In genomic region chr15:67146214-67146613, GRCh38 we compare ENCODE assay signal across 8 cellular contexts.
DNase-seq lines count a peak whose midpoint lies in the region; ATAC-seq and TF ChIP-seq lines count a peak whose summit lies in the region.

No MANE protein-coding gene starts in this region.

- CTCF ChIA-PET in HEK293 (lab: Yijun Ruan, JAX): no interaction called here
- CTCF ChIA-PET in WTC11 (lab: Charles Lee): interaction anchor here (1.3 kb wide), 1 partner anchor 82 kb away, joined by 4 read pairs; no protein-coding TSS in a partner anchor

- ATAC-seq in WTC11 (no peak), GM19035 (IDR thresholded peaks at IDR 0.05; ENCODE audit: unreplicated experiment) (no peak), HG02571 (IDR thresholded peaks at IDR 0.05; ENCODE audit: unreplicated experiment) (no peak)

- no peaks in the 10 kb centered on the region for H3K9me3 ChIP-seq in HEK293 (ENCODE audit: control insufficient read depth, insufficient read depth, low read depth, low read length)

- H3K27ac ChIP-seq in HEK293 (ENCODE audit: extremely low read depth, low read depth, low read length): no peak overlapping the region

- peaks cover 50% of the 10 kb centered on the region for H3K4me1 ChIP-seq in HEK293 (ENCODE audit: control insufficient read depth, insufficient read depth, low read length)

- H3K4me3 Mint-ChIP-seq in WTC11: no peak overlapping the region
- no peak overlapping the region for H3K4me3 Mint-ChIP-seq in glutamatergic neuron (ENCODE audit: unreplicated experiment)

- H3K27ac Mint-ChIP-seq in WTC11: peak overlapping the region; percentile 73
- H3K27ac Mint-ChIP-seq in glutamatergic neuron (ENCODE audit: unreplicated experiment): no peak overlapping the region

- no peaks in the 10 kb centered on the region for H3K9me3 Mint-ChIP-seq in WTC11
- no peaks in the 10 kb centered on the region for H3K9me3 Mint-ChIP-seq in glutamatergic neuron (ENCODE audit: unreplicated experiment)

- DNase-seq in WTC11 (ENCODE audit: low spot score) (no peak), glutamatergic neuron (peak; percentile 43), skeletal muscle cell (ENCODE audit: low read depth) (peak; percentile 73), inferior parietal cortex (ENCODE audit: extremely low spot score) (no peak), iPS-NIHi7 (ENCODE audit: extremely low spot score) (no peak)

- H3K27me3 Mint-ChIP-seq in WTC11 (ENCODE audit: low read depth) (no peaks in the 10 kb centered on the region; the same call in 1 of the 2 replicates), glutamatergic neuron (ENCODE audit: unreplicated experiment) (peaks cover 10% of the 10 kb centered on the region)

- H3K4me1 Mint-ChIP-seq in WTC11 (peaks cover 92% of the 10 kb centered on the region), glutamatergic neuron (ENCODE audit: low read depth, unreplicated experiment) (peaks cover 7% of the 10 kb centered on the region)

- H3K36me3 Mint-ChIP-seq in WTC11 (no peaks in the 10 kb centered on the region), glutamatergic neuron (ENCODE audit: unreplicated experiment) (no peaks in the 10 kb centered on the region)

- TF ChIP-seq CTCF in HEK293 (tag by site-specific recombination; IDR thresholded peaks at IDR 0.05) (no peak), WTC11 (IDR thresholded peaks at IDR 0.05) (no peak), glutamatergic neuron (IDR thresholded peaks at IDR 0.05; ENCODE audit: partially characterized antibody, unreplicated experiment) (no peak)

- H3K36me3 ChIP-seq in HEK293 (ENCODE audit: control insufficient read depth in 2 of 2, insufficient read depth in 1 of 2, low read length in 2 of 2): no peaks in the 10 kb centered on the region

- POLR2A ChIA-PET in HEK293 (lab: Yijun Ruan, JAX): interaction anchor here (1.0 kb wide), 1 partner anchor 50 kb away, joined by 3 read pairs; no protein-coding TSS in a partner anchor
- POLR2A ChIA-PET in WTC11 (lab: Charles Lee): interaction anchor here (0.6 kb wide), 1 partner anchor 28 kb away, joined by 3 read pairs; no protein-coding TSS in a partner anchor

- H3K4me3 ChIP-seq in HEK293 (ENCODE audit: low read depth, low read length) (no peak overlapping the region), skeletal muscle cell (ENCODE audit: low read depth, low read length) (no peak overlapping the region)

TF ChIP-seq in HEK293, 187 proteins besides CTCF, POLR2A, EP300 and RAD21:
- TF ChIP-seq ZNF341 (tag by site-specific recombination; IDR thresholded peaks at IDR 0.05; ENCODE audit: low read depth): peak; percentile 22; the same call in 1 of the 2 replicates
- peak; percentile 78 for TF ChIP-seq ZNF600 (tag by site-specific recombination; IDR thresholded peaks at IDR 0.05)
- 0 out of 2 replicates have a peak, but pooled peaks have one; percentile 15 for TF ChIP-seq ZBTB48 (tag by site-specific recombination; IDR thresholded peaks at IDR 0.05)
- TF ChIP-seq EGR2 (tag by site-specific recombination; IDR thresholded peaks at IDR 0.05; ENCODE audit: low read depth): peak; percentile 82
- TF ChIP-seq ZNF747 (tag by site-specific recombination; IDR thresholded peaks at IDR 0.05): no peak
- peak; percentile 88 for TF ChIP-seq ZFHX2 (tag by site-specific recombination; conservative IDR thresholded peaks at IDR 0.05)
- peak; percentile 43; the same call in 1 of the 2 replicates for TF ChIP-seq MZF1 (tag by site-specific recombination; IDR thresholded peaks at IDR 0.05; ENCODE audit: borderline replicate concordance)
- TF ChIP-seq ZNF560 (tag by site-specific recombination; IDR thresholded peaks at IDR 0.05; ENCODE audit: borderline replicate concordance): no peak
- TF ChIP-seq, protein P1, sequence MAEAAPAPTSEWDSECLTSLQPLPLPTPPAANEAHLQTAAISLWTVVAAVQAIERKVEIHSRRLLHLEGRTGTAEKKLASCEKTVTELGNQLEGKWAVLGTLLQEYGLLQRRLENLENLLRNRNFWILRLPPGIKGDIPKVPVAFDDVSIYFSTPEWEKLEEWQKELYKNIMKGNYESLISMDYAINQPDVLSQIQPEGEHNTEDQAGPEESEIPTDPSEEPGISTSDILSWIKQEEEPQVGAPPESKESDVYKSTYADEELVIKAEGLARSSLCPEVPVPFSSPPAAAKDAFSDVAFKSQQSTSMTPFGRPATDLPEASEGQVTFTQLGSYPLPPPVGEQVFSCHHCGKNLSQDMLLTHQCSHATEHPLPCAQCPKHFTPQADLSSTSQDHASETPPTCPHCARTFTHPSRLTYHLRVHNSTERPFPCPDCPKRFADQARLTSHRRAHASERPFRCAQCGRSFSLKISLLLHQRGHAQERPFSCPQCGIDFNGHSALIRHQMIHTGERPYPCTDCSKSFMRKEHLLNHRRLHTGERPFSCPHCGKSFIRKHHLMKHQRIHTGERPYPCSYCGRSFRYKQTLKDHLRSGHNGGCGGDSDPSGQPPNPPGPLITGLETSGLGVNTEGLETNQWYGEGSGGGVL (tag by site-specific recombination; IDR thresholded peaks at IDR 0.05): peak; percentile 77

TF ChIP-seq in WTC11, 78 proteins besides CTCF, POLR2A, EP300 and RAD21 (continues in another document):
- no peak for TF ChIP-seq TCF7 (CRISPR knock-in tag; IDR thresholded peaks at IDR 0.05; ENCODE audit: low read depth)
- no peak for TF ChIP-seq ZNF121 (CRISPR knock-in tag; IDR thresholded peaks at IDR 0.05)
- TF ChIP-seq ZNF512 (CRISPR knock-in tag; IDR thresholded peaks at IDR 0.05; ENCODE audit: borderline replicate concordance): no peak
- TF ChIP-seq, protein P2, sequence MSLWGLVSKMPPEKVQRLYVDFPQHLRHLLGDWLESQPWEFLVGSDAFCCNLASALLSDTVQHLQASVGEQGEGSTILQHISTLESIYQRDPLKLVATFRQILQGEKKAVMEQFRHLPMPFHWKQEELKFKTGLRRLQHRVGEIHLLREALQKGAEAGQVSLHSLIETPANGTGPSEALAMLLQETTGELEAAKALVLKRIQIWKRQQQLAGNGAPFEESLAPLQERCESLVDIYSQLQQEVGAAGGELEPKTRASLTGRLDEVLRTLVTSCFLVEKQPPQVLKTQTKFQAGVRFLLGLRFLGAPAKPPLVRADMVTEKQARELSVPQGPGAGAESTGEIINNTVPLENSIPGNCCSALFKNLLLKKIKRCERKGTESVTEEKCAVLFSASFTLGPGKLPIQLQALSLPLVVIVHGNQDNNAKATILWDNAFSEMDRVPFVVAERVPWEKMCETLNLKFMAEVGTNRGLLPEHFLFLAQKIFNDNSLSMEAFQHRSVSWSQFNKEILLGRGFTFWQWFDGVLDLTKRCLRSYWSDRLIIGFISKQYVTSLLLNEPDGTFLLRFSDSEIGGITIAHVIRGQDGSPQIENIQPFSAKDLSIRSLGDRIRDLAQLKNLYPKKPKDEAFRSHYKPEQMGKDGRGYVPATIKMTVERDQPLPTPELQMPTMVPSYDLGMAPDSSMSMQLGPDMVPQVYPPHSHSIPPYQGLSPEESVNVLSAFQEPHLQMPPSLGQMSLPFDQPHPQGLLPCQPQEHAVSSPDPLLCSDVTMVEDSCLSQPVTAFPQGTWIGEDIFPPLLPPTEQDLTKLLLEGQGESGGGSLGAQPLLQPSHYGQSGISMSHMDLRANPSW (CRISPR knock-in tag; conservative IDR thresholded peaks at IDR 0.05; ENCODE audit: low read depth): no peak
- TF ChIP-seq NFATC4 (CRISPR knock-in tag; IDR thresholded peaks at IDR 0.05): no peak
- no peak for TF ChIP-seq ESRRA (CRISPR knock-in tag; IDR thresholded peaks at IDR 0.05; ENCODE audit: borderline replicate concordance)
- no peak for TF ChIP-seq SOX15 (CRISPR knock-in tag; IDR thresholded peaks at IDR 0.05)
- no peak for TF ChIP-seq FOXP4 (CRISPR knock-in tag; IDR thresholded peaks at IDR 0.05)
- no peak for TF ChIP-seq E2F1 (CRISPR knock-in tag; IDR thresholded peaks at IDR 0.05)

Comparison
In these comparisons a context has a peak if more than half of its experiments do, and no peak if none do; other contexts are left out.
1. DNase-seq: peak in glutamatergic neuron (single experiment) and skeletal muscle cell (single experiment); none in WTC11 (single experiment), inferior parietal cortex (single experiment) and iPS-NIHi7 (single experiment).